ENCODE assay signal across 16 cellular contexts in genomic region chr6:45448417-45449389, GRCh38.
DNase-seq lines count a peak whose midpoint lies in the region; ATAC-seq lines count a peak whose summit lies in the region.
"Had no signal": no experiment of that assay in that cellular context is flagged by ENCODE, and none has a peak within 500 bp of the region (broad histone marks: within the 10 kb centered on the region; RNA-seq: fewer than 3 reads in every experiment).

No MANE protein-coding gene starts in this region.

- H3K9me3 Mint-ChIP-seq in activated CD4-positive, alpha-beta memory T cell treated with anti-CD3 and anti-CD28 coated beads for 36 hours = no peaks in the 10 kb centered on the region
- no peaks in the 10 kb centered on the region for H3K9me3 Mint-ChIP-seq in immature natural killer cell

- intact Hi-C loops in activated CD4-positive, alpha-beta memory T cell treated with anti-CD3 and anti-CD28 coated beads for 36 hours (cut with micrococcal nuclease) = no loop called here

- peaks cover 73% of the 10 kb centered on the region for H3K36me3 Mint-ChIP-seq in activated CD4-positive, alpha-beta memory T cell treated with anti-CD3 and anti-CD28 coated beads for 36 hours
- no peaks in the 10 kb centered on the region for H3K36me3 Mint-ChIP-seq in immature natural killer cell

- DNase-seq in AG08395 (ENCODE audit: low spot score) = peak; percentile 14
- peak; percentile 65 for DNase-seq in EL
- DNase-seq in activated CD4-positive, alpha-beta memory T cell treated with anti-CD3 and anti-CD28 coated beads for 36 hours = no peak
- DNase-seq in immature natural killer cell = no peak
- no peak for DNase-seq in SKM-1 treated with dmso at 0.1 percent for 144 hours (lab: John Stamatoyannopoulos, UW; ENCODE audit: unreplicated experiment)
- DNase-seq in SIG-M5 (lab: John Stamatoyannopoulos, UW) = no peak
- DNase-seq in stimulated activated CD4-positive, alpha-beta T cell treated with anti-CD3 and anti-CD28 coated beads, Interleukin-2, amount 100 ng/mL, for 48 hours = no peak
- DNase-seq: activated CD8-positive, alpha-beta memory T cell treated with anti-CD3 and anti-CD28 coated beads, Interleukin-2, amount 50 U/mL, for 48 hours; amniotic stem cell; colonic mucosa; DND-41; MG63; NCI-H2107; psoas muscle; SHP77 treated with DMSO at 0.1 percent for 48 hours had no signal

- H3K4me1 Mint-ChIP-seq in activated CD4-positive, alpha-beta memory T cell treated with anti-CD3 and anti-CD28 coated beads for 36 hours (ENCODE audit: low read depth) = peaks cover 89% of the 10 kb centered on the region
- H3K4me1 Mint-ChIP-seq in immature natural killer cell = peaks cover 37 to 85% of the 10 kb centered on the region in 2 donors

- POLR2A ChIA-PET in activated CD4-positive, alpha-beta memory T cell treated with anti-CD3 and anti-CD28 coated beads for 36 hours (lab: Charles Lee) = interaction anchor here (0.5 to 1.0 kb wide), 3 partner anchors 12 to 30 kb away, joined by 3 to 4 read pairs (median 3); no protein-coding TSS in a partner anchor

- no peaks in the 10 kb centered on the region for H3K27me3 Mint-ChIP-seq in activated CD4-positive, alpha-beta memory T cell treated with anti-CD3 and anti-CD28 coated beads for 36 hours
- peaks cover 3 to 8% (median 4%) of the 10 kb centered on the region in 3 donors for H3K27me3 Mint-ChIP-seq in immature natural killer cell (ENCODE audit: low read depth in 3 of 3)

- no peak for ATAC-seq in GM21515 (IDR thresholded peaks at IDR 0.05; ENCODE audit: unreplicated experiment)
- ATAC-seq: psoas muscle had no signal

- CTCF ChIA-PET in activated CD4-positive, alpha-beta memory T cell treated with anti-CD3 and anti-CD28 coated beads for 36 hours (lab: Charles Lee) = interaction anchor here (1.0 to 1.3 kb wide), 2 partner anchors 28 to 70 kb away, joined by 3 read pairs; no protein-coding TSS in a partner anchor

- no peak overlapping the region for H3K4me3 Mint-ChIP-seq in activated CD4-positive, alpha-beta memory T cell treated with anti-CD3 and anti-CD28 coated beads for 36 hours
- H3K4me3 Mint-ChIP-seq in immature natural killer cell = peak overlapping the region in 3 of 5 donors; percentile 14 to 50 (median 49)

- H3K27ac Mint-ChIP-seq in activated CD4-positive, alpha-beta memory T cell treated with anti-CD3 and anti-CD28 coated beads for 36 hours = peak overlapping the region; percentile 55
- H3K27ac Mint-ChIP-seq in immature natural killer cell = peak overlapping the region in 5 of 6 donors; percentile 2 to 64 (median 30)

Comparison
In these comparisons a context has a peak if more than half of its experiments do, and no peak if none do; other contexts are left out.
1. DNase-seq: peak in AG08395 (single experiment) and EL (single experiment); none in activated CD4-positive, alpha-beta memory T cell treated with anti-CD3 and anti-CD28 coated beads for 36 hours (single experiment), immature natural killer cell (0 of 3), SKM-1 treated with dmso at 0.1 percent for 144 hours (single experiment), SIG-M5 (single experiment) and stimulated activated CD4-positive, alpha-beta T cell treated with anti-CD3 and anti-CD28 coated beads, Interleukin-2, amount 100 ng/mL, for 48 hours (0 of 2).